Comparison of ENCODE assay signal across 1 cellular context in the genomic region with DNA sequence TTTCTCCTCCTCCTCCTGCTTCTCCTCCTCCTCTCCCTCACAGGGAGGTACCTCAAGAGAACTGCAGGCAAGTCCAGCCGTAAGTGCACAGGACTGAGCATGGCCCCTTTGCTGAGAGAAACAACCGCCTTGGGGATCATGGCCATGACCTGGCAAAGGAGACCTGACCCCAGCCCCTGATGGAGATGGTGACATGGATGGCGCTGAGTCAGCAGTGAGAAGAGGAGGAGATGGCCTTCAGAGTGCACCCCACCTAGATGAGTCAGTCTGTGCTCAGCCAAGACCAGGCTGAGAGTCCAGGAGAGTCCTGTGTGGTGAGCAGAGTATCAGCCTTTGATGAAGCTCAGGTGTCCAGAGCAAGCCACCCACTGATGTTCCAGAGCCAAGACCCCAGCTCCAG.
A peak's percentile ranks its signal among the peaks of the same experiment; 100 is the strongest.
TF ChIP-seq lines count a peak whose summit lies in the region.

No MANE protein-coding gene starts in this region.

TF ChIP-seq in IMR-90, 13 proteins besides CTCF, POLR2A, EP300 and RAD21:
- TF ChIP-seq SMC3 (IDR thresholded peaks at IDR 0.05; ENCODE audit: low read depth, low read length) (no peak), BHLHE40 (IDR thresholded peaks at IDR 0.05; ENCODE audit: low read depth, low read length) (no peak), NFE2L2 (IDR thresholded peaks at IDR 0.05; ENCODE audit: low read depth, low read length) (no peak), MAFK (IDR thresholded peaks at IDR 0.05; ENCODE audit: low read depth, low read length) (peak; percentile 88)
TF ChIP-seq in IMR-90: peak in this region for 1.
